Comparison of ENCODE assay signal across 1 cellular context in genomic region chr19:8148088-8148409, GRCh38.
TF ChIP-seq lines count a peak whose summit lies in the region.

No MANE protein-coding gene starts in this region.

TF ChIP-seq in HepG2, 621 proteins besides CTCF, POLR2A, EP300 and RAD21:
- TF ChIP-seq KDM1A (CRISPR knock-in tag; IDR thresholded peaks at IDR 0.05), result 0 out of 2 replicates have a peak, but pooled peaks have one; percentile 52
- TF ChIP-seq ZFP91 (CRISPR knock-in tag; IDR thresholded peaks at IDR 0.05; ENCODE audit: borderline replicate concordance), result peak; percentile 20; the same call in 1 of the 2 replicates
- TF ChIP-seq ZKSCAN5 (CRISPR knock-in tag; IDR thresholded peaks at IDR 0.05), result no peak
- TF ChIP-seq ELF3 (CRISPR knock-in tag; IDR thresholded peaks at IDR 0.05), result no peak
